Comparison of ENCODE assay signal across 1 cellular context in genomic region chr1:227733751-227734545, GRCh38.
TF ChIP-seq lines count a peak whose summit lies in the region.

No MANE protein-coding gene starts in this region.

TF ChIP-seq in WTC11, 78 proteins besides CTCF, POLR2A, EP300 and RAD21 (continued from another document):
- TF ChIP-seq IRF1 (CRISPR knock-in tag; IDR thresholded peaks at IDR 0.05) = no peak
- no peak for TF ChIP-seq ZNF512 (CRISPR knock-in tag; IDR thresholded peaks at IDR 0.05; ENCODE audit: borderline replicate concordance)
- no peak for TF ChIP-seq RELA (CRISPR knock-in tag; IDR thresholded peaks at IDR 0.05; ENCODE audit: borderline replicate concordance)
- TF ChIP-seq SP1 (CRISPR knock-in tag; conservative IDR thresholded peaks at IDR 0.05) = no peak
- no peak for TF ChIP-seq ZNF317 (CRISPR knock-in tag; IDR thresholded peaks at IDR 0.05; ENCODE audit: borderline replicate concordance, low read depth)
- TF ChIP-seq ATF1 (CRISPR knock-in tag; IDR thresholded peaks at IDR 0.05) = no peak
- no peak for TF ChIP-seq USF2 (CRISPR knock-in tag; IDR thresholded peaks at IDR 0.05)
- TF ChIP-seq NFE2L1 (CRISPR knock-in tag; IDR thresholded peaks at IDR 0.05) = no peak
- TF ChIP-seq SOX15 (CRISPR knock-in tag; IDR thresholded peaks at IDR 0.05) = no peak
- no peak for TF ChIP-seq MYBL2 (CRISPR knock-in tag; IDR thresholded peaks at IDR 0.05)
- TF ChIP-seq NFYB (CRISPR knock-in tag; conservative IDR thresholded peaks at IDR 0.05; ENCODE audit: low read depth) = no peak
- TF ChIP-seq NR1H2 (CRISPR knock-in tag; IDR thresholded peaks at IDR 0.05) = no peak
- TF ChIP-seq ATF3 (CRISPR knock-in tag; conservative IDR thresholded peaks at IDR 0.05) = no peak
TF ChIP-seq in WTC11: peak in this region for 0.
